Comparison of ENCODE assay signal across 11 cellular contexts in genomic region chr9:70609542-70610286, GRCh38.
A peak's percentile ranks its signal among the peaks of the same experiment; 100 is the strongest.
DNase-seq lines count a peak whose midpoint lies in the region; ATAC-seq, FAIRE-seq and TF ChIP-seq lines count a peak whose summit lies in the region.
"Had no signal": no experiment of that assay in that cellular context is flagged by ENCODE, and none has a peak within 500 bp of the region (broad histone marks: within the 10 kb centered on the region; RNA-seq: fewer than 3 reads in every experiment).

No MANE protein-coding gene starts in this region.

- CTCF ChIA-PET in activated CD8-positive, alpha-beta T cell treated with anti-CD3 and anti-CD28 coated beads for 36 hours (lab: Charles Lee): interaction anchor here (1.1 kb wide), 1 partner anchor 269 kb away, joined by 3 read pairs; no protein-coding TSS in a partner anchor
- CTCF ChIA-PET in activated CD8-positive, alpha-beta T cell treated with anti-CD3 and anti-CD28 coated beads, Interleukin-2, amount 10 ng/mL, durations not matched to agents 7 days and 5 days (lab: Charles Lee): interaction anchor here (0.8 kb wide), 1 partner anchor 270 kb away, joined by 3 read pairs; no protein-coding TSS in a partner anchor

- peak; percentile 35 for FAIRE-seq in urothelium cell line (lab: Jason Lieb, UNC)

- no peak for TF ChIP-seq CTCF in activated CD8-positive, alpha-beta T cell treated with anti-CD3 and anti-CD28 coated beads for 36 hours (IDR thresholded peaks at IDR 0.05)
- no peak for TF ChIP-seq CTCF in cardiac fibroblast (IDR thresholded peaks at IDR 0.05; ENCODE audit: low read depth, low read length)
- TF ChIP-seq CTCF in left lung (IDR thresholded peaks at IDR 0.05): no peak

- intact Hi-C loops in activated CD8-positive, alpha-beta T cell treated with anti-CD3 and anti-CD28 coated beads for 36 hours (cut with micrococcal nuclease): no loop called here
- intact Hi-C loops in left lung (cut with DNase I): loop anchor here in 1 of 2 donors (10.0 kb wide), 2 partner anchors 125 to 635 kb away; no protein-coding TSS in a partner anchor

- H3K4me3 Mint-ChIP-seq in activated CD8-positive, alpha-beta T cell treated with anti-CD3 and anti-CD28 coated beads for 36 hours: no peak overlapping the region
- no peak overlapping the region for H3K4me3 Mint-ChIP-seq in activated CD8-positive, alpha-beta T cell treated with anti-CD3 and anti-CD28 coated beads, Interleukin-2, amount 10 ng/mL, durations not matched to agents 7 days and 5 days
- H3K4me3 Mint-ChIP-seq: activated naive CD4-positive, alpha-beta T cell treated with anti-CD3 and anti-CD28 coated beads for 36 hours had no signal

- H3K27me3 ChIP-seq in left lung: no peaks in the 10 kb centered on the region

- DNase-seq in activated CD8-positive, alpha-beta T cell treated with anti-CD3 and anti-CD28 coated beads for 36 hours: no peak
- DNase-seq in activated CD8-positive, alpha-beta T cell treated with anti-CD3 and anti-CD28 coated beads, Interleukin-2, amount 10 ng/mL, durations not matched to agents 7 days and 5 days: no peak
- DNase-seq in cardiac fibroblast (ENCODE audit: low read depth in 2 of 2) (peak; percentile 91 to 97), left lung (peak in 1 of 2 donors; percentile 41), urothelium cell line (ENCODE audit: low spot score) (peak; percentile 53), SKM-1 (lab: John Stamatoyannopoulos, UW; ENCODE audit: unreplicated experiment) (no peak)
- no peak for DNase-seq in effector CD4-positive, alpha-beta T cell
- DNase-seq: activated naive CD4-positive, alpha-beta T cell treated with anti-CD3 and anti-CD28 coated beads for 36 hours had no signal

- no peaks in the 10 kb centered on the region for H3K9me3 Mint-ChIP-seq in activated CD8-positive, alpha-beta T cell treated with anti-CD3 and anti-CD28 coated beads for 36 hours
- no peaks in the 10 kb centered on the region for H3K9me3 Mint-ChIP-seq in activated CD8-positive, alpha-beta T cell treated with anti-CD3 and anti-CD28 coated beads, Interleukin-2, amount 10 ng/mL, durations not matched to agents 7 days and 5 days (ENCODE audit: insufficient read depth)
- H3K9me3 Mint-ChIP-seq: activated naive CD4-positive, alpha-beta T cell treated with anti-CD3 and anti-CD28 coated beads for 36 hours had no signal

- no peaks in the 10 kb centered on the region for H3K36me3 ChIP-seq in left lung

- H3K4me3 ChIP-seq in cardiac fibroblast (replicated peaks in 1 of 2; ENCODE audit: low read depth in 2 of 2, low read length in 2 of 2) (no peak overlapping the region), left lung (no peak overlapping the region)

- H3K9me3 ChIP-seq in left lung: no peaks in the 10 kb centered on the region

- POLR2A ChIA-PET in activated CD8-positive, alpha-beta T cell treated with anti-CD3 and anti-CD28 coated beads for 36 hours (lab: Charles Lee): no interaction called here
- POLR2A ChIA-PET in activated CD8-positive, alpha-beta T cell treated with anti-CD3 and anti-CD28 coated beads, Interleukin-2, amount 10 ng/mL, durations not matched to agents 7 days and 5 days (lab: Charles Lee): no interaction called here

- H3K27ac ChIP-seq in left lung: no peak overlapping the region

- H3K36me3 Mint-ChIP-seq in activated CD8-positive, alpha-beta T cell treated with anti-CD3 and anti-CD28 coated beads for 36 hours (ENCODE audit: low read depth): no peaks in the 10 kb centered on the region
- H3K36me3 Mint-ChIP-seq in activated CD8-positive, alpha-beta T cell treated with anti-CD3 and anti-CD28 coated beads, Interleukin-2, amount 10 ng/mL, durations not matched to agents 7 days and 5 days (ENCODE audit: low read depth): no peaks in the 10 kb centered on the region

- H3K27me3 Mint-ChIP-seq in activated CD8-positive, alpha-beta T cell treated with anti-CD3 and anti-CD28 coated beads for 36 hours: peaks cover 1% of the 10 kb centered on the region
- H3K27me3 Mint-ChIP-seq in activated CD8-positive, alpha-beta T cell treated with anti-CD3 and anti-CD28 coated beads, Interleukin-2, amount 10 ng/mL, durations not matched to agents 7 days and 5 days (ENCODE audit: low read depth): peaks cover 16% of the 10 kb centered on the region

- peaks cover 4% of the 10 kb centered on the region for H3K4me1 Mint-ChIP-seq in activated CD8-positive, alpha-beta T cell treated with anti-CD3 and anti-CD28 coated beads for 36 hours (ENCODE audit: low read depth)
- peaks cover 6% of the 10 kb centered on the region for H3K4me1 Mint-ChIP-seq in activated CD8-positive, alpha-beta T cell treated with anti-CD3 and anti-CD28 coated beads, Interleukin-2, amount 10 ng/mL, durations not matched to agents 7 days and 5 days (ENCODE audit: low read depth)

- H3K27ac Mint-ChIP-seq in activated CD8-positive, alpha-beta T cell treated with anti-CD3 and anti-CD28 coated beads for 36 hours: no peak overlapping the region
- no peak overlapping the region for H3K27ac Mint-ChIP-seq in activated CD8-positive, alpha-beta T cell treated with anti-CD3 and anti-CD28 coated beads, Interleukin-2, amount 10 ng/mL, durations not matched to agents 7 days and 5 days
- H3K27ac Mint-ChIP-seq: activated naive CD4-positive, alpha-beta T cell treated with anti-CD3 and anti-CD28 coated beads for 36 hours had no signal

- H3K4me1 ChIP-seq in left lung: peaks cover 0 to 10% of the 10 kb centered on the region in 2 donors

- peak; percentile 65 for ATAC-seq in activated CD8-positive, alpha-beta T cell treated with anti-CD3 and anti-CD28 coated beads for 36 hours
- no peak for ATAC-seq in activated CD8-positive, alpha-beta T cell treated with anti-CD3 and anti-CD28 coated beads, Interleukin-2, amount 10 ng/mL, durations not matched to agents 7 days and 5 days
- peak; percentile 41 for ATAC-seq in left lung
- no peak for ATAC-seq in HG03520 (IDR thresholded peaks at IDR 0.05; ENCODE audit: unreplicated experiment)
- ATAC-seq: activated CD4-positive, CD25-positive, alpha-beta regulatory T cell treated with anti-CD3 and anti-CD28 coated beads, Interleukin-2, amount 50 U/mL, for 24 hours; esophagus mucosa had no signal

Comparison
In these comparisons a context has a peak if more than half of its experiments do, and no peak if none do; other contexts are left out.
1. ATAC-seq: peak in activated CD8-positive, alpha-beta T cell treated with anti-CD3 and anti-CD28 coated beads for 36 hours (single experiment) and left lung (single experiment); none in activated CD8-positive, alpha-beta T cell treated with anti-CD3 and anti-CD28 coated beads, Interleukin-2, amount 10 ng/mL, durations not matched to agents 7 days and 5 days (single experiment) and HG03520 (single experiment).
2. DNase-seq: peak in cardiac fibroblast (2 of 2) and urothelium cell line (single experiment); none in activated CD8-positive, alpha-beta T cell treated with anti-CD3 and anti-CD28 coated beads for 36 hours (single experiment), activated CD8-positive, alpha-beta T cell treated with anti-CD3 and anti-CD28 coated beads, Interleukin-2, amount 10 ng/mL, durations not matched to agents 7 days and 5 days (single experiment), effector CD4-positive, alpha-beta T cell (single experiment) and SKM-1 (single experiment).